ENCODE assay signal across 19 cellular contexts in genomic region chr3:11145888-11146287, GRCh38. TPM values are rescaled to one million over a fixed set of nuclear protein-coding genes. Genes with fewer than 3 reads are reported as not detected.
DNase-seq lines count a peak whose midpoint lies in the region; ATAC-seq and TF ChIP-seq lines count a peak whose summit lies in the region.
"Had no signal": no experiment of that assay in that cellular context is flagged by ENCODE, and none has a peak within 500 bp of the region (broad histone marks: within the 10 kb centered on the region; RNA-seq: fewer than 3 reads in every experiment).

No MANE protein-coding gene starts in this region.

- H3K9me3 Mint-ChIP-seq in osteocyte (ENCODE audit: unreplicated experiment) = no peaks in the 10 kb centered on the region
- H3K9me3 Mint-ChIP-seq in activated CD4-positive, alpha-beta T cell treated with anti-CD3 and anti-CD28 coated beads for 36 hours (ENCODE audit: low read depth) = no peaks in the 10 kb centered on the region

- peak; percentile 44 for ATAC-seq in esophagus mucosa
- ATAC-seq in activated CD4-positive, alpha-beta T cell treated with anti-CD3 and anti-CD28 coated beads for 36 hours = no peak

- POLR2A ChIA-PET in RWPE1 (lab: Yijun Ruan, JAX; ENCODE audit: low non-redundant PET) = no interaction called here
- POLR2A ChIA-PET in activated CD4-positive, alpha-beta T cell treated with anti-CD3 and anti-CD28 coated beads for 36 hours (lab: Charles Lee) = no interaction called here

- H3K27ac ChIP-seq in RWPE1 = no peak overlapping the region
- H3K27ac ChIP-seq: parathyroid adenoma had no signal

- intact Hi-C loops in activated CD4-positive, alpha-beta T cell treated with anti-CD3 and anti-CD28 coated beads for 36 hours (cut with DNase I, micrococcal nuclease) = no loop called here

- TF ChIP-seq CTCF in RWPE1 (conservative IDR thresholded peaks at IDR 0.05; ENCODE audit: low read depth) (no peak), osteocyte (IDR thresholded peaks at IDR 0.05) (no peak)

- CTCF ChIA-PET in RWPE1 (lab: Yijun Ruan, JAX) = no interaction called here
- CTCF ChIA-PET in activated CD4-positive, alpha-beta T cell treated with anti-CD3 and anti-CD28 coated beads for 36 hours (lab: Charles Lee) = no interaction called here

- DNase-seq in EL = peak; percentile 88
- DNase-seq in RWPE1 (ENCODE audit: low spot score) = peak; percentile 42
- no peak for DNase-seq in osteocyte (ENCODE audit: extremely low spot score, unreplicated experiment)
- no peak for DNase-seq in cerebellar nuclear complex (lab: John Stamatoyannopoulos, UW)
- DNase-seq in activated CD4-positive, CD25-positive, alpha-beta regulatory T cell (lab: John Stamatoyannopoulos, UW) = no peak
- no peak for DNase-seq in activated CD4-positive, alpha-beta T cell treated with anti-CD3 and anti-CD28 coated beads for 36 hours
- no peak for DNase-seq in COLO668 (lab: John Stamatoyannopoulos, UW; ENCODE audit: unreplicated experiment)
- DNase-seq: activated CD4-positive, alpha-beta T cell treated with anti-CD3 and anti-CD28 coated beads for 48 hours; activated effector memory CD4-positive, alpha-beta T cell treated with Interleukin-2 at 50 U/mL for 16 hours; CD8-positive, alpha-beta memory T cell; cortex of kidney; hypothalamus; NCI-H146; NCI-H748 treated with DMSO at 0.1 percent for 48 hours; stimulated activated CD4-positive, alpha-beta T cell treated with anti-CD3 and anti-CD28 coated beads, Interleukin-2, amount 100 ng/mL, for 48 hours; stimulated activated naive CD4-positive, alpha-beta T cell had no signal

- no peak overlapping the region for H3K4me3 Mint-ChIP-seq in osteocyte (ENCODE audit: unreplicated experiment)
- H3K4me3 Mint-ChIP-seq in activated CD4-positive, alpha-beta T cell treated with anti-CD3 and anti-CD28 coated beads for 36 hours = no peak overlapping the region
- H3K4me3 Mint-ChIP-seq: CD8-positive, alpha-beta memory T cell; memory B cell had no signal

- H3K27ac Mint-ChIP-seq in osteocyte (ENCODE audit: unreplicated experiment) = peak overlapping the region; percentile 97
- H3K27ac Mint-ChIP-seq in activated CD4-positive, alpha-beta T cell treated with anti-CD3 and anti-CD28 coated beads for 36 hours = no peak overlapping the region
- H3K27ac Mint-ChIP-seq: CD8-positive, alpha-beta memory T cell; memory B cell had no signal

- peaks cover 5% of the 10 kb centered on the region for H3K36me3 Mint-ChIP-seq in osteocyte (ENCODE audit: unreplicated experiment)
- no peaks in the 10 kb centered on the region for H3K36me3 Mint-ChIP-seq in activated CD4-positive, alpha-beta T cell treated with anti-CD3 and anti-CD28 coated beads for 36 hours (ENCODE audit: low read depth)
- H3K36me3 Mint-ChIP-seq: CD8-positive, alpha-beta memory T cell had no signal

- H3K27me3 Mint-ChIP-seq in osteocyte (ENCODE audit: unreplicated experiment) = no peaks in the 10 kb centered on the region
- peaks cover 18% of the 10 kb centered on the region for H3K27me3 Mint-ChIP-seq in activated CD4-positive, alpha-beta T cell treated with anti-CD3 and anti-CD28 coated beads for 36 hours

- H3K4me1 Mint-ChIP-seq in osteocyte (ENCODE audit: unreplicated experiment) = peaks cover 63% of the 10 kb centered on the region
- peaks cover 2% of the 10 kb centered on the region for H3K4me1 Mint-ChIP-seq in activated CD4-positive, alpha-beta T cell treated with anti-CD3 and anti-CD28 coated beads for 36 hours
- H3K4me1 Mint-ChIP-seq: CD8-positive, alpha-beta memory T cell had no signal

RNA-seq across cellular contexts. Expression of gene HRH1, which starts 8.4 kb away (rescaled TPM):
- 4.2 TPM for total RNA-seq in esophagus mucosa
- total RNA-seq in osteocyte = 28.6 and 30.3 TPM in 2 replicates
- total RNA-seq in activated CD4-positive, alpha-beta T cell treated with anti-CD3 and anti-CD28 coated beads for 36 hours = 1 to 10 TPM in 1 of 2 experiments, under 1 TPM in 1; 0.98 to 1.4 TPM

Comparison
In these comparisons a context has a peak if more than half of its experiments do, and no peak if none do; other contexts are left out.
1. DNase-seq: peak in EL (single experiment) and RWPE1 (single experiment); none in osteocyte (single experiment), cerebellar nuclear complex (0 of 2), activated CD4-positive, CD25-positive, alpha-beta regulatory T cell (0 of 4), activated CD4-positive, alpha-beta T cell treated with anti-CD3 and anti-CD28 coated beads for 36 hours (single experiment) and COLO668 (single experiment).